1 cellular context compared by ENCODE assay signal in genomic region chr19:5899728-5900526, GRCh38.
TF ChIP-seq lines count a peak whose summit lies in the region.

No MANE protein-coding gene starts in this region.

TF ChIP-seq in HepG2, 621 proteins besides CTCF, POLR2A, EP300 and RAD21:
- TF ChIP-seq THYN1 (CRISPR knock-in tag; IDR thresholded peaks at IDR 0.05; ENCODE audit: borderline replicate concordance, low read depth) = no peak
- TF ChIP-seq ZNF24 (IDR thresholded peaks at IDR 0.05) = peak; percentile 90
